ENCODE assay signal across 8 cellular contexts in genomic region chr16:3058173-3059030, GRCh38. TPM values are rescaled to one million over a fixed set of nuclear protein-coding genes. Genes with fewer than 3 reads are reported as not detected.
DNase-seq lines count a peak whose midpoint lies in the region; ATAC-seq and TF ChIP-seq lines count a peak whose summit lies in the region.

No MANE protein-coding gene starts in this region.

- no peaks in the 10 kb centered on the region for H3K27me3 Mint-ChIP-seq in T-helper 17 cell

- H3K27ac ChIP-seq in dorsolateral prefrontal cortex: peak overlapping the region in 37 of 59 donors; percentile 7 to 90 (median 69)

- peak overlapping the region; percentile 93 for H3K4me3 Mint-ChIP-seq in T-helper 17 cell

- peaks cover 5% of the 10 kb centered on the region for H3K36me3 Mint-ChIP-seq in T-helper 17 cell (ENCODE audit: low read depth)

- peak; percentile 48 for DNase-seq in NCI-H1436 (lab: John Stamatoyannopoulos, UW)
- no peak for DNase-seq in NCI-H1436 treated with DMSO at 0.1 percent for 48 hours (lab: John Stamatoyannopoulos, UW)
- DNase-seq in T-helper 17 cell: peak in 2 of 3 donors; percentile 39 to 41
- peak in 8 of 10 donors; percentile 31 to 65 (median 41) for DNase-seq in dorsolateral prefrontal cortex
- no peak for DNase-seq in lower leg skin (ENCODE audit: low spot score in 2 of 2)
- DNase-seq in stimulated activated naive CD4-positive, alpha-beta T cell treated with Interleukin-2 at 50 U/mL for 16 hours (lab: John Stamatoyannopoulos, UW): peak; percentile 49
- no peak for DNase-seq in NCI-H2029 (lab: John Stamatoyannopoulos, UW)

- H3K4me1 Mint-ChIP-seq in T-helper 17 cell: peaks cover 32% of the 10 kb centered on the region

- TF ChIP-seq CTCF in dorsolateral prefrontal cortex (IDR thresholded peaks at IDR 0.05 in 54 of 56, conservative IDR thresholded peaks at IDR 0.05 in 2 of 56; ENCODE audit: low read depth in 1 of 56, partially characterized antibody in 56 of 56): no peak
- TF ChIP-seq CTCF in lower leg skin (IDR thresholded peaks at IDR 0.05): no peak

- no peaks in the 10 kb centered on the region for H3K27me3 ChIP-seq in dorsolateral prefrontal cortex

- peak; percentile 24 for ATAC-seq in HG03159 (IDR thresholded peaks at IDR 0.05; ENCODE audit: unreplicated experiment)
- peak; percentile 66 for ATAC-seq in T-helper 17 cell

- H3K4me3 ChIP-seq in dorsolateral prefrontal cortex: peak overlapping the region; percentile 57 to 95 (median 87)
- H3K4me3 ChIP-seq in lower leg skin (ENCODE audit: low read depth, poor library complexity, severe bottlenecking): peak overlapping the region; percentile 50

- TF ChIP-seq POLR2A in lower leg skin (IDR thresholded peaks at IDR 0.05): no peak

- WGBS in lower leg skin, 2 donors: 0 to 6% methylated on average over 1 to 30 of the region's 76 CpGs

- intact Hi-C loops in dorsolateral prefrontal cortex (cut with DNase I): loop anchor here (5.0 to 10.0 kb wide), 3 partner anchors 64 to 106 kb away; no protein-coding TSS in a partner anchor
- intact Hi-C loops in lower leg skin (cut with DNase I; ENCODE audit: low total_unique reads): no loop called here

- H3K9me3 ChIP-seq in T-helper 17 cell (ENCODE audit: control insufficient read depth, low read length, poor library complexity, severe bottlenecking): no peaks in the 10 kb centered on the region

- peak overlapping the region; percentile 91 for H3K27ac Mint-ChIP-seq in T-helper 17 cell

RNA-seq across cellular contexts. Expression of gene IL32, which starts 7.0 kb away (rescaled TPM):
- 1,000 to 10,000 TPM; 1,099 to 1,147 TPM for total RNA-seq in T-helper 17 cell
- 10 to 100 TPM in 42 of 120 experiments, 1 to 10 TPM in 78; 1.7 to 41.8 (median 8.0) TPM for total RNA-seq in dorsolateral prefrontal cortex
- 1 to 10 TPM in 3 of 4 donors, under 1 TPM in 1; 0.80 to 7.2 (median 5.1) TPM for total RNA-seq in lower leg skin

RNA-seq across cellular contexts. Expression of gene MMP25, which starts 12.0 kb away (rescaled TPM):
- 1 to 10 TPM; 1.4 to 1.5 TPM for total RNA-seq in T-helper 17 cell
- 1 to 10 TPM in 38 of 120 experiments, under 1 TPM in 76, not detected in 6; 0.12 to 7.8 (median 0.77) TPM for total RNA-seq in dorsolateral prefrontal cortex
- total RNA-seq in lower leg skin: under 1 TPM in 3 of 4 donors, not detected in 1; 0.30 to 0.81 (median 0.49) TPM

RNA-seq across cellular contexts. Expression of gene BICDL2, which starts 21.7 kb away (rescaled TPM):
- total RNA-seq in T-helper 17 cell (not detected), dorsolateral prefrontal cortex (1 to 10 TPM in 36 of 120 experiments, under 1 TPM in 81, not detected in 3; 0.25 to 2.6 (median 0.84) TPM), lower leg skin (100 to 1,000 TPM in 3 of 4 donors, 10 to 100 TPM in 1; 87.2 to 115 (median 106) TPM)

RNA-seq across cellular contexts. Expression of gene THOC6, which starts 34.6 kb away (rescaled TPM):
- total RNA-seq in T-helper 17 cell (10 to 100 TPM; 21.3 to 23.7 TPM), dorsolateral prefrontal cortex (10 to 100 TPM in 31 of 120 experiments, 1 to 10 TPM in 89; 4.3 to 13.3 (median 8.8) TPM), lower leg skin (10 to 100 TPM; 13.2 to 22.1 (median 20.1) TPM)

RNA-seq across cellular contexts. Expression of gene HCFC1R1, which starts 34.7 kb away (rescaled TPM):
- total RNA-seq in T-helper 17 cell (10 to 100 TPM; 10.6 to 14.4 TPM), dorsolateral prefrontal cortex (100 to 1,000 TPM in 12 of 120 experiments, 10 to 100 TPM in 108; 50.9 to 124 (median 83.2) TPM), lower leg skin (10 to 100 TPM; 27.5 to 41.5 (median 31.9) TPM)

Comparison
In these comparisons a context has a peak if more than half of its experiments do, and no peak if none do; other contexts are left out.
1. DNase-seq: peak in NCI-H1436 (single experiment), T-helper 17 cell (2 of 3), dorsolateral prefrontal cortex (8 of 10) and stimulated activated naive CD4-positive, alpha-beta T cell treated with Interleukin-2 at 50 U/mL for 16 hours (single experiment); none in NCI-H1436 treated with DMSO at 0.1 percent for 48 hours (single experiment), lower leg skin (0 of 2) and NCI-H2029 (single experiment).
2. RNA of gene IL32, which starts 7.0 kb away (total RNA-seq): 1,099 to 1,147 TPM in T-helper 17 cell; 1.7 to 41.8 TPM in dorsolateral prefrontal cortex and 0.80 to 7.2 TPM in lower leg skin; every median in the first group is over 10 times any median in the second.
3. RNA of gene BICDL2, which starts 21.7 kb away (total RNA-seq): 87.2 to 115 TPM in lower leg skin; 0.25 to 2.6 TPM in dorsolateral prefrontal cortex and not detected in T-helper 17 cell; every median in the first group is over 10 times any median in the second.